ENCODE assay signal across 1 cellular context in genomic region chr2:235218486-235218907, GRCh38.
TF ChIP-seq lines count a peak whose summit lies in the region.

No MANE protein-coding gene starts in this region.

TF ChIP-seq in GM23338, 12 proteins besides CTCF, POLR2A, EP300 and RAD21:
- TF ChIP-seq ZNF462 (CRISPR knock-in tag; IDR thresholded peaks at IDR 0.05), result no peak
- TF ChIP-seq STAT1 (IDR thresholded peaks at IDR 0.05; ENCODE audit: unreplicated experiment), result no peak
- no peak for TF ChIP-seq ZNF331 (CRISPR knock-in tag; IDR thresholded peaks at IDR 0.05; ENCODE audit: low read depth)
- no peak for TF ChIP-seq REST (IDR thresholded peaks at IDR 0.05; ENCODE audit: unreplicated experiment)
- no peak for TF ChIP-seq POLR2AphosphoS5 (IDR thresholded peaks at IDR 0.05; ENCODE audit: low read depth)
- TF ChIP-seq ZNF114 (CRISPR knock-in tag; IDR thresholded peaks at IDR 0.05), result no peak
- no peak for TF ChIP-seq ETS1 (IDR thresholded peaks at IDR 0.05)
- TF ChIP-seq EZH2phosphoT487 (IDR thresholded peaks at IDR 0.05; ENCODE audit: unreplicated experiment), result no peak
- no peak for TF ChIP-seq NANOG (IDR thresholded peaks at IDR 0.05; ENCODE audit: borderline replicate concordance)
- no peak for TF ChIP-seq JUNB (IDR thresholded peaks at IDR 0.05; ENCODE audit: unreplicated experiment)
- TF ChIP-seq EZH2 (IDR thresholded peaks at IDR 0.05; ENCODE audit: low read depth, unreplicated experiment), result no peak
- TF ChIP-seq CREB1 (CRISPR knock-in tag; IDR thresholded peaks at IDR 0.05; ENCODE audit: low read depth), result no peak
